In genomic region chr6:125859691-125860210, GRCh38 we compare ENCODE assay signal across 22 cellular contexts.
DNase-seq lines count a peak whose midpoint lies in the region; ATAC-seq, FAIRE-seq and TF ChIP-seq lines count a peak whose summit lies in the region.
"Had no signal": no experiment of that assay in that cellular context is flagged by ENCODE, and none has a peak within 500 bp of the region (broad histone marks: within the 10 kb centered on the region; RNA-seq: fewer than 3 reads in every experiment).

No MANE protein-coding gene starts in this region.

- FAIRE-seq in A549 (lab: Jason Lieb, UNC): no peak

- no peak overlapping the region for H3K4me3 ChIP-seq in A549
- H3K4me3 ChIP-seq: HAP-1, heart right ventricle, sigmoid colon, SJCRH30 had no signal

- CTCF ChIA-PET in A549 (lab: Yijun Ruan, JAX): interaction anchor here (0.6 to 8.2 kb wide), 16 partner anchors 12 to 1256 kb away, joined by 3 to 112 read pairs (median 4); partner anchors contain the start of gene HINT3

- TF ChIP-seq EP300 in A549 (IDR thresholded peaks at IDR 0.05): no peak

- no peak for DNase-seq in A549 (ENCODE audit: low read depth in 1 of 2, low spot score in 1 of 2)
- DNase-seq in GM03348 (ENCODE audit: low spot score): peak; percentile 33
- peak; percentile 52 for DNase-seq in NOMO-1 treated with DMSO at 0.1 percent for 48 hours (lab: John Stamatoyannopoulos, UW; ENCODE audit: unreplicated experiment)
- DNase-seq in fibroblast of gingiva (ENCODE audit: low read depth): peak; percentile 32
- DNase-seq in DMS114 treated with DMSO at 0.1 percent for 48 hours (lab: John Stamatoyannopoulos, UW; ENCODE audit: unreplicated experiment): no peak
- DNase-seq in NCI-H82 (lab: John Stamatoyannopoulos, UW): no peak
- DNase-seq: activated CD4-positive, CD25-positive, alpha-beta regulatory T cell; activated CD8-positive, alpha-beta T cell treated with anti-CD3 and anti-CD28 coated beads, Interleukin-2, amount 10 ng/mL, durations not matched to agents 7 days and 5 days; activated T-cell treated with anti-CD3 and anti-CD28 coated beads, Interleukin-2, amount 50 U/mL, for 48 hours; CD8-positive, alpha-beta memory T cell; DND-41; heart right ventricle; immature natural killer cell; NCI-H1436 treated with DMSO at 0.1 percent for 48 hours; NCI-H345; sigmoid colon; SJCRH30; stimulated activated CD4-positive, alpha-beta T cell treated with anti-CD3 and anti-CD28 coated beads, Interleukin-2, amount 100 ng/mL, for 24 hours; T-helper 17 cell had no signal

- peaks cover 17% of the 10 kb centered on the region for H3K4me1 ChIP-seq in A549
- H3K4me1 ChIP-seq: heart right ventricle, SJCRH30 had no signal

- TF ChIP-seq RAD21 in A549 (conservative IDR thresholded peaks at IDR 0.05 in 1 of 2, IDR thresholded peaks at IDR 0.05 in 1 of 2): no peak

- H3K27ac ChIP-seq in A549: peak overlapping the region in 1 of 2 experiments; percentile 64; a peak in 3 of 6 replicates
- H3K27ac ChIP-seq: heart right ventricle, sigmoid colon, SJCRH30 had no signal

- 0 out of 3 replicates have a peak overlapping the region, but pooled peaks have one; percentile 23 for H3K4me2 ChIP-seq in A549

- TF ChIP-seq CTCF in A549 (IDR thresholded peaks at IDR 0.05): no peak

- WGBS in A549 (ENCODE audit: missing lambda C conversion rate): 62% methylated on average over 3 of the region's 3 CpGs

- H3K9me3 ChIP-seq in A549: no peaks in the 10 kb centered on the region
- H3K9me3 ChIP-seq: HAP-1, heart right ventricle, sigmoid colon, SJCRH30 had no signal

- no peak for TF ChIP-seq POLR2A in A549 (IDR thresholded peaks at IDR 0.05; ENCODE audit: low read length)

- ATAC-seq in A549 (no peak), HG02938 (IDR thresholded peaks at IDR 0.05; ENCODE audit: unreplicated experiment) (no peak), GM21786 (IDR thresholded peaks at IDR 0.05; ENCODE audit: unreplicated experiment) (no peak)
- ATAC-seq: activated CD8-positive, alpha-beta T cell treated with anti-CD3 and anti-CD28 coated beads, Interleukin-2, amount 10 ng/mL, durations not matched to agents 7 days and 5 days; T-helper 17 cell had no signal

- POLR2A ChIA-PET in A549 (lab: Yijun Ruan, JAX): no interaction called here

TF ChIP-seq in A549, 52 proteins besides CTCF, POLR2A, EP300 and RAD21:
- TF ChIP-seq ESRRA (IDR thresholded peaks at IDR 0.05; ENCODE audit: borderline replicate concordance, low read length) (no peak), EHF (CRISPR knock-in tag; IDR thresholded peaks at IDR 0.05) (no peak), ELK1 (IDR thresholded peaks at IDR 0.05; ENCODE audit: low read depth, low read length) (no peak), FOSB (CRISPR knock-in tag; IDR thresholded peaks at IDR 0.05) (no peak), ZC3H11A (IDR thresholded peaks at IDR 0.05) (no peak), JUN (IDR thresholded peaks at IDR 0.05) (no peak), CHD4 (IDR thresholded peaks at IDR 0.05; ENCODE audit: borderline replicate concordance) (no peak), FOSL2 (IDR thresholded peaks at IDR 0.05) (no peak), FOSL2 (CRISPR knock-in tag; IDR thresholded peaks at IDR 0.05) (no peak), TFCP2L1 (CRISPR knock-in tag; IDR thresholded peaks at IDR 0.05) (no peak), USF2 (IDR thresholded peaks at IDR 0.05) (no peak), MAZ (IDR thresholded peaks at IDR 0.05; ENCODE audit: borderline replicate concordance, low read depth, low read length) (no peak), ATOH8 (CRISPR knock-in tag; IDR thresholded peaks at IDR 0.05; ENCODE audit: low read depth) (no peak), NFE2L2 (conservative IDR thresholded peaks at IDR 0.05; ENCODE audit: low read length) (no peak), RCOR1 (IDR thresholded peaks at IDR 0.05; ENCODE audit: low read depth, low read length) (no peak), SREBF2 (IDR thresholded peaks at IDR 0.05) (no peak), GATA3 (IDR thresholded peaks at IDR 0.05; ENCODE audit: borderline replicate concordance) (no peak), HOXA7 (CRISPR knock-in tag; IDR thresholded peaks at IDR 0.05) (no peak), ZNF302 (CRISPR knock-in tag; IDR thresholded peaks at IDR 0.05) (no peak), HES2 (IDR thresholded peaks at IDR 0.05) (no peak)
TF ChIP-seq in A549: peak in this region for 0.

Comparison
In these comparisons a context has a peak if more than half of its experiments do, and no peak if none do; other contexts are left out.
1. DNase-seq: peak in GM03348 (single experiment), NOMO-1 treated with DMSO at 0.1 percent for 48 hours (single experiment) and fibroblast of gingiva (single experiment); none in A549 (0 of 2), DMS114 treated with DMSO at 0.1 percent for 48 hours (single experiment) and NCI-H82 (single experiment).